ENCODE assay signal across 25 cellular contexts in the genomic region with DNA sequence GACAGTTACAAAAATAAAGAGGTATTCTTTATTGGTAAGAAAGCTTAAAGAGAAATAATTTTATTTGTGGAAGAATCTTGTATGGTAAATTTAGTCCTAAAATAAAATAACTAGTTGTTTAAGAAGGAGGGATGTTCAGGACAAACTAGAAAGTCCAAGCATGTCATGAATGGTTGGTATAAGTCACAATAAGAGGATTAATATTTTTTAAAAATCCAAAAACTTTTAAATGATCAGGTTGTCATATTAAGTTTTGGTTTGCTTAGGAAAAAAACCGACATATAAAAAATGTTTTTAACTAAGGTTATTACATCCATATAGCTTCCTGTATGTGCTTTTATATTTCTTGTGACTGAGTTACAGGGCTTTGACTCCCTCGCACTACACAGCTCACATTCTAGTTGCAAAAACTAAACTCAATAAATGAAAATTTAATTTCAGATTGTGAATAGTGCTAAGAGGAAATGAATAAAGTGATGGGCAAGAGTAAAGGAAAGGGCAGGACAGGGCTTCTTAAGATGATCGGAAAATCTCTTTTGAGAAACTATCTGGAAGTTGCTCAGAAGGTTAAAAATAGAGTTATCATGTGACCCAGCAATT.
DNase-seq lines count a peak whose midpoint lies in the region; ATAC-seq, FAIRE-seq and TF ChIP-seq lines count a peak whose summit lies in the region.
"Had no signal": no experiment of that assay in that cellular context is flagged by ENCODE, and none has a peak within 500 bp of the region (broad histone marks: within the 10 kb centered on the region; RNA-seq: fewer than 3 reads in every experiment).

No MANE protein-coding gene starts in this region.

- no peaks in the 10 kb centered on the region for H3K9me2 ChIP-seq in hepatocyte (replicated peaks; ENCODE audit: insufficient read depth)

- H3K36me3 Mint-ChIP-seq in type B pancreatic cell = peaks cover 4% of the 10 kb centered on the region

- TF ChIP-seq CTCF in HepG2 (CRISPR knock-in tag; IDR thresholded peaks at IDR 0.05) = no peak
- TF ChIP-seq CTCF in right lobe of liver (IDR thresholded peaks at IDR 0.05) = no peak
- no peak for TF ChIP-seq CTCF in gastrocnemius medialis (IDR thresholded peaks at IDR 0.05 in 4 of 5, conservative IDR thresholded peaks at IDR 0.05 in 1 of 5)
- no peak for TF ChIP-seq CTCF in hepatocyte (IDR thresholded peaks at IDR 0.05; ENCODE audit: poor library complexity)
- TF ChIP-seq CTCF in type B pancreatic cell (conservative IDR thresholded peaks at IDR 0.05) = no peak

- no peak for TF ChIP-seq EP300 in HepG2 (IDR thresholded peaks at IDR 0.05; ENCODE audit: low read depth in 2 of 2, low read length in 2 of 2)
- no peak for TF ChIP-seq EP300 in HepG2 (CRISPR knock-in tag; IDR thresholded peaks at IDR 0.05; ENCODE audit: borderline replicate concordance)

- H3K4me1 ChIP-seq in HepG2 (ENCODE audit: insufficient read depth, low read length) (no peaks in the 10 kb centered on the region), right lobe of liver (peaks cover 0 to 11% (median 0%) of the 10 kb centered on the region in 4 donors), gastrocnemius medialis (peaks cover 4% of the 10 kb centered on the region in 2 donors), hepatocyte (ENCODE audit: insufficient read depth) (no peaks in the 10 kb centered on the region)
- H3K4me1 ChIP-seq: BE2C had no signal

- POLR2A ChIA-PET in HepG2 (lab: Yijun Ruan, JAX) = no interaction called here

- intact Hi-C loops in HepG2 (cut with micrococcal nuclease; ENCODE audit: unreplicated experiment) (no loop called here), right lobe of liver (cut with DNase I) (no loop called here), gastrocnemius medialis (cut with DNase I; ENCODE audit: low total_unique reads) (no loop called here)

- no peak overlapping the region for H3K4me3 ChIP-seq in HepG2 (replicated peaks in 1 of 3; ENCODE audit: insufficient read depth in 1 of 3, low read depth in 2 of 3, low read length in 3 of 3)
- H3K4me3 ChIP-seq in right lobe of liver = no peak overlapping the region
- no peak overlapping the region for H3K4me3 ChIP-seq in gastrocnemius medialis
- no peak overlapping the region for H3K4me3 ChIP-seq in hepatocyte
- H3K4me3 ChIP-seq: MG63 had no signal

- H3K4me1 Mint-ChIP-seq in type B pancreatic cell (ENCODE audit: unreplicated experiment) = no peaks in the 10 kb centered on the region

- no peak overlapping the region for H3K9ac ChIP-seq in HepG2 (ENCODE audit: insufficient read depth, low read depth, low read length)

- DNase-seq in HepG2 (ENCODE audit: low spot score) (no peak), right lobe of liver (no peak), LHCN-M2 (ENCODE audit: low read depth) (peak; percentile 26), GM19238 (ENCODE audit: insufficient read length, low spot score) (no peak), gastrocnemius medialis (no peak), hepatocyte (ENCODE audit: low spot score) (no peak), type B pancreatic cell (ENCODE audit: extremely low spot score, unreplicated experiment) (no peak)
- DNase-seq: BE2C, GDM1, HFFc6, KG1, MG63, NCI-H1092, NCI-H1436, NCI-H187 treated with DMSO at 0.1 percent for 48 hours, NCI-H2171, NCI-H345, NCI-H524, PC-3, Right ventricle myocardium superior had no signal

- H3K27me3 Mint-ChIP-seq in type B pancreatic cell = peaks cover 25% of the 10 kb centered on the region

- H3K36me3 ChIP-seq in HepG2 (replicated peaks in 1 of 2; ENCODE audit: control insufficient read depth in 1 of 2, insufficient read depth in 2 of 2, low read length in 2 of 2) (no peaks in the 10 kb centered on the region), right lobe of liver (no peaks in the 10 kb centered on the region), gastrocnemius medialis (no peaks in the 10 kb centered on the region), hepatocyte (replicated peaks; ENCODE audit: insufficient read depth, low read depth) (no peaks in the 10 kb centered on the region)
- H3K36me3 ChIP-seq: BE2C, MG63 had no signal

- H3K4me3 Mint-ChIP-seq in type B pancreatic cell = no peak overlapping the region
- H3K4me3 Mint-ChIP-seq: HFFc6 had no signal

- FAIRE-seq in HepG2 (lab: Jason Lieb, UNC) (no peak), TTC549 (lab: Jason Lieb, UNC) (peak; percentile 17)
- FAIRE-seq: D721Med, GM18507, GM19239, H54 had no signal

- in situ Hi-C loops in HepG2 (cut with HindIII; ENCODE audit: extremely low pct_ligation_motif_present, low pct_unique_long_range_greater_than_20kb) = no loop called here
- in situ Hi-C loops in gastrocnemius medialis (cut with MboI; ENCODE audit: low sequenced_read_pairs in 4 of 4) = no loop called here

- no peak for TF ChIP-seq POLR2A in HepG2 (IDR thresholded peaks at IDR 0.05; ENCODE audit: insufficient read depth in 1 of 2, low read depth in 2 of 2, low read length in 2 of 2)
- no peak for TF ChIP-seq POLR2A in right lobe of liver (IDR thresholded peaks at IDR 0.05)
- no peak for TF ChIP-seq POLR2A in gastrocnemius medialis (IDR thresholded peaks at IDR 0.05)

- H3K79me2 ChIP-seq in HepG2 (ENCODE audit: insufficient read depth, low read length) (no peaks in the 10 kb centered on the region), hepatocyte (no peaks in the 10 kb centered on the region)

- no peaks in the 10 kb centered on the region for H3K9me3 Mint-ChIP-seq in type B pancreatic cell

- no peak overlapping the region for H3K27ac ChIP-seq in HepG2 (ENCODE audit: extremely low read length, insufficient read depth, low read length)
- no peak overlapping the region for H3K27ac ChIP-seq in right lobe of liver
- H3K27ac ChIP-seq in gastrocnemius medialis = no peak overlapping the region
- no peak overlapping the region for H3K27ac ChIP-seq in hepatocyte

- no peak overlapping the region for H3K27ac Mint-ChIP-seq in type B pancreatic cell
- H3K27ac Mint-ChIP-seq: HFFc6 had no signal

- H3K4me2 ChIP-seq in HepG2 (ENCODE audit: low read depth, low read length) = no peak overlapping the region
- H3K4me2 ChIP-seq in hepatocyte = no peak overlapping the region

- H2AFZ ChIP-seq in HepG2 (ENCODE audit: low read length) (no peak overlapping the region), hepatocyte (no peak overlapping the region)

- H3K27me3 ChIP-seq in HepG2 (ENCODE audit: control insufficient read depth in 1 of 2, insufficient read depth in 2 of 2, low read length in 2 of 2) (peaks cover 0 to 2% of the 10 kb centered on the region in 2 experiments; a peak in 2 of 5 replicates), right lobe of liver (no peaks in the 10 kb centered on the region), gastrocnemius medialis (no peaks in the 10 kb centered on the region), hepatocyte (no peaks in the 10 kb centered on the region)
- H3K27me3 ChIP-seq: BE2C, MG63 had no signal

- H4K20me1 ChIP-seq in HepG2 (ENCODE audit: insufficient read depth, low read length) (no peaks in the 10 kb centered on the region), hepatocyte (ENCODE audit: insufficient read depth, poor library complexity, severe bottlenecking) (no peaks in the 10 kb centered on the region)

- H3K9me3 ChIP-seq in HepG2 (ENCODE audit: low read length) (peaks cover 18% of the 10 kb centered on the region), right lobe of liver (no peaks in the 10 kb centered on the region), gastrocnemius medialis (no peaks in the 10 kb centered on the region), hepatocyte (ENCODE audit: low read depth) (no peaks in the 10 kb centered on the region)
- H3K9me3 ChIP-seq: BE2C had no signal

- 48% methylated on average over 3 of the region's 3 CpGs for WGBS in HepG2 (ENCODE audit: low lambda C conversion rate)
- WGBS in right lobe of liver (ENCODE audit: insufficient coverage, low coverage, low lambda C conversion rate, missing lambda C conversion rate) = 68% methylated on average over 3 of the region's 3 CpGs
- 95% methylated on average over 3 of the region's 3 CpGs for WGBS in hepatocyte (ENCODE audit: low lambda C conversion rate, missing lambda C conversion rate)

- TF ChIP-seq RAD21 in HepG2 (CRISPR knock-in tag; IDR thresholded peaks at IDR 0.05) = no peak

- CTCF ChIA-PET in HepG2 (lab: Yijun Ruan, JAX; ENCODE audit: low intra/inter-chr PET ratio, low total read pairs) = no interaction called here

- no TSS peak for BruUV-seq in HepG2 (replicated peaks; lab: Mats Ljungman, UMichigan)

- ATAC-seq in HepG2 = no peak
- no peak for ATAC-seq in right lobe of liver
- no peak for ATAC-seq in gastrocnemius medialis
- ATAC-seq: PC-3 had no signal

TF ChIP-seq in HepG2, 621 proteins besides CTCF, POLR2A, EP300 and RAD21:
- TF ChIP-seq, protein P1, sequence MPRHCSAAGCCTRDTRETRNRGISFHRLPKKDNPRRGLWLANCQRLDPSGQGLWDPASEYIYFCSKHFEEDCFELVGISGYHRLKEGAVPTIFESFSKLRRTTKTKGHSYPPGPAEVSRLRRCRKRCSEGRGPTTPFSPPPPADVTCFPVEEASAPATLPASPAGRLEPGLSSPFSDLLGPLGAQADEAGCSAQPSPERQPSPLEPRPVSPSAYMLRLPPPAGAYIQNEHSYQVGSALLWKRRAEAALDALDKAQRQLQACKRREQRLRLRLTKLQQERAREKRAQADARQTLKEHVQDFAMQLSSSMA (CRISPR knock-in tag; IDR thresholded peaks at IDR 0.05) = no peak
- TF ChIP-seq ZNF205 (CRISPR knock-in tag; IDR thresholded peaks at IDR 0.05) (no peak), SMAD1 (CRISPR knock-in tag; IDR thresholded peaks at IDR 0.05; ENCODE audit: borderline replicate concordance, low read depth) (no peak), ZFP36 (IDR thresholded peaks at IDR 0.05; ENCODE audit: borderline replicate concordance, low read depth, low read length, partially characterized antibody) (peak; percentile 33), MXI1 (IDR thresholded peaks at IDR 0.05; ENCODE audit: borderline replicate concordance, low read depth, low read length) (no peak)
